8 cellular contexts compared by ENCODE assay signal in genomic region chr9:137534256-137535119, GRCh38. TPM values are rescaled to one million over a fixed set of nuclear protein-coding genes. Genes with fewer than 3 reads are reported as not detected.
DNase-seq lines count a peak whose midpoint lies in the region; ATAC-seq and TF ChIP-seq lines count a peak whose summit lies in the region.

No MANE protein-coding gene starts in this region.

- peak overlapping the region; percentile 11 for H3K4me3 Mint-ChIP-seq in activated T-helper 1 cell treated with anti-CD3 and anti-CD28 coated beads, Interleukin-12 subunit alpha, Interleukin-12 subunit beta, Interleukin-2, Interleukin-4 antibody, amounts not matched to agents 30 ng/mL and 10 ng/mL and 1 ng/mL, durations not matched to agents 14 hours and 24 hours and 36 hours

- DNase-seq in COR-L47 (lab: John Stamatoyannopoulos, UW) (peak; percentile 37), H7 (peak; percentile 77), NCI-H524 treated with DMSO at 0.1 percent for 48 hours (lab: John Stamatoyannopoulos, UW) (peak; percentile 36), Right ventricle myocardium superior (no peak), retinal pigment epithelial cell (ENCODE audit: low read depth) (no peak)
- DNase-seq in activated T-helper 1 cell treated with anti-CD3 and anti-CD28 coated beads, Interleukin-12 subunit alpha, Interleukin-12 subunit beta, Interleukin-2, Interleukin-4 antibody, amounts not matched to agents 30 ng/mL and 10 ng/mL and 1 ng/mL, durations not matched to agents 14 hours and 24 hours and 36 hours (ENCODE audit: low spot score), result no peak
- DNase-seq in activated effector memory CD4-positive, alpha-beta T cell treated with anti-CD3 and anti-CD28 coated beads, Interleukin-2, amount 50 U/mL, for 16 hours, result no peak

- peak; percentile 82 for ATAC-seq in Right ventricle myocardium superior (ENCODE audit: poor library complexity)
- no peak for ATAC-seq in HG02588 (IDR thresholded peaks at IDR 0.05; ENCODE audit: unreplicated experiment)

- intact Hi-C loops in activated T-helper 1 cell treated with anti-CD3 and anti-CD28 coated beads, Interleukin-12 subunit alpha, Interleukin-12 subunit beta, Interleukin-2, Interleukin-4 antibody, amounts not matched to agents 30 ng/mL and 10 ng/mL and 1 ng/mL, durations not matched to agents 14 hours and 24 hours and 36 hours (cut with micrococcal nuclease), result loop anchor here (1.0 kb wide), 1 partner anchor 17 kb away; the partner anchor contains the start of gene MRPL41
- intact Hi-C loops in Right ventricle myocardium superior (cut with DNase I), result no loop called here

- TF ChIP-seq CTCF in retinal pigment epithelial cell (conservative IDR thresholded peaks at IDR 0.05; ENCODE audit: low read depth, low read length), result peak; percentile 84

- H3K27ac Mint-ChIP-seq in activated T-helper 1 cell treated with anti-CD3 and anti-CD28 coated beads, Interleukin-12 subunit alpha, Interleukin-12 subunit beta, Interleukin-2, Interleukin-4 antibody, amounts not matched to agents 30 ng/mL and 10 ng/mL and 1 ng/mL, durations not matched to agents 14 hours and 24 hours and 36 hours, result peak overlapping the region; percentile 41

- no peaks in the 10 kb centered on the region for H3K27me3 Mint-ChIP-seq in activated T-helper 1 cell treated with anti-CD3 and anti-CD28 coated beads, Interleukin-12 subunit alpha, Interleukin-12 subunit beta, Interleukin-2, Interleukin-4 antibody, amounts not matched to agents 30 ng/mL and 10 ng/mL and 1 ng/mL, durations not matched to agents 14 hours and 24 hours and 36 hours (ENCODE audit: insufficient read depth)

- H3K27me3 ChIP-seq in H7 (ENCODE audit: control insufficient read depth, insufficient read depth, low read length), result no peaks in the 10 kb centered on the region

- peaks cover 13% of the 10 kb centered on the region for H3K9me3 Mint-ChIP-seq in activated T-helper 1 cell treated with anti-CD3 and anti-CD28 coated beads, Interleukin-12 subunit alpha, Interleukin-12 subunit beta, Interleukin-2, Interleukin-4 antibody, amounts not matched to agents 30 ng/mL and 10 ng/mL and 1 ng/mL, durations not matched to agents 14 hours and 24 hours and 36 hours

- peaks cover 12% of the 10 kb centered on the region for H3K36me3 Mint-ChIP-seq in activated T-helper 1 cell treated with anti-CD3 and anti-CD28 coated beads, Interleukin-12 subunit alpha, Interleukin-12 subunit beta, Interleukin-2, Interleukin-4 antibody, amounts not matched to agents 30 ng/mL and 10 ng/mL and 1 ng/mL, durations not matched to agents 14 hours and 24 hours and 36 hours (ENCODE audit: low read depth)

- peaks cover 41% of the 10 kb centered on the region for H3K4me1 Mint-ChIP-seq in activated T-helper 1 cell treated with anti-CD3 and anti-CD28 coated beads, Interleukin-12 subunit alpha, Interleukin-12 subunit beta, Interleukin-2, Interleukin-4 antibody, amounts not matched to agents 30 ng/mL and 10 ng/mL and 1 ng/mL, durations not matched to agents 14 hours and 24 hours and 36 hours (ENCODE audit: low read depth)

- no peaks in the 10 kb centered on the region for H3K36me3 ChIP-seq in H7 (replicated peaks; ENCODE audit: control insufficient read depth, insufficient read depth, low read length)

- H3K4me3 ChIP-seq in H7 (ENCODE audit: insufficient read depth, low read depth, low read length) (no peak overlapping the region), retinal pigment epithelial cell (ENCODE audit: low read length) (no peak overlapping the region)

RNA-seq across cellular contexts. Expression of gene PNPLA7, which starts 15.7 kb away (rescaled TPM):
- total RNA-seq in H7 (2014; rRNA removed; shearing (Covaris generic)), result 0.07 and 0.14 TPM in 2 replicates
- 0.71 and 1.2 TPM in 2 replicates for total RNA-seq in activated T-helper 1 cell treated with anti-CD3 and anti-CD28 coated beads, Interleukin-12 subunit alpha, Interleukin-12 subunit beta, Interleukin-2, Interleukin-4 antibody, amounts not matched to agents 30 ng/mL and 10 ng/mL and 1 ng/mL, durations not matched to agents 14 hours and 24 hours and 36 hours
- total RNA-seq in Right ventricle myocardium superior, result 12.2 TPM

RNA-seq across cellular contexts. Expression of gene MRPL41, which starts 17.2 kb away (rescaled TPM):
- total RNA-seq in H7 (2014; rRNA removed; shearing (Covaris generic)), result 74.5 and 78.8 TPM in 2 replicates
- 53.8 and 56.0 TPM in 2 replicates for total RNA-seq in activated T-helper 1 cell treated with anti-CD3 and anti-CD28 coated beads, Interleukin-12 subunit alpha, Interleukin-12 subunit beta, Interleukin-2, Interleukin-4 antibody, amounts not matched to agents 30 ng/mL and 10 ng/mL and 1 ng/mL, durations not matched to agents 14 hours and 24 hours and 36 hours
- total RNA-seq in Right ventricle myocardium superior, result 272 TPM

RNA-seq across cellular contexts. Expression of gene DPH7, which starts 44.2 kb away (rescaled TPM):
- 41.8 and 49.1 TPM in 2 replicates for total RNA-seq in H7 (2014; rRNA removed; shearing (Covaris generic))
- 50.3 and 52.1 TPM in 2 replicates for total RNA-seq in activated T-helper 1 cell treated with anti-CD3 and anti-CD28 coated beads, Interleukin-12 subunit alpha, Interleukin-12 subunit beta, Interleukin-2, Interleukin-4 antibody, amounts not matched to agents 30 ng/mL and 10 ng/mL and 1 ng/mL, durations not matched to agents 14 hours and 24 hours and 36 hours
- total RNA-seq in Right ventricle myocardium superior, result 18.6 TPM

RNA-seq across cellular contexts. Expression of gene ZMYND19, which starts 55.8 kb away (rescaled TPM):
- total RNA-seq in H7 (2014; rRNA removed; shearing (Covaris generic)), result 66.3 and 92.1 TPM in 2 replicates
- total RNA-seq in activated T-helper 1 cell treated with anti-CD3 and anti-CD28 coated beads, Interleukin-12 subunit alpha, Interleukin-12 subunit beta, Interleukin-2, Interleukin-4 antibody, amounts not matched to agents 30 ng/mL and 10 ng/mL and 1 ng/mL, durations not matched to agents 14 hours and 24 hours and 36 hours, result 88.2 and 94.9 TPM in 2 replicates
- 12.0 TPM for total RNA-seq in Right ventricle myocardium superior

Comparison
In these comparisons a context has a peak if more than half of its experiments do, and no peak if none do; other contexts are left out.
1. DNase-seq: peak in COR-L47 (single experiment), H7 (single experiment) and NCI-H524 treated with DMSO at 0.1 percent for 48 hours (single experiment); none in activated T-helper 1 cell treated with anti-CD3 and anti-CD28 coated beads, Interleukin-12 subunit alpha, Interleukin-12 subunit beta, Interleukin-2, Interleukin-4 antibody, amounts not matched to agents 30 ng/mL and 10 ng/mL and 1 ng/mL, durations not matched to agents 14 hours and 24 hours and 36 hours (single experiment), Right ventricle myocardium superior (single experiment), retinal pigment epithelial cell (single experiment) and activated effector memory CD4-positive, alpha-beta T cell treated with anti-CD3 and anti-CD28 coated beads, Interleukin-2, amount 50 U/mL, for 16 hours (single experiment).